ENCODE assay signal across 20 cellular contexts in genomic region chr5:168305281-168305680, GRCh38. TPM values are rescaled to one million over a fixed set of nuclear protein-coding genes. Genes with fewer than 3 reads are reported as not detected.
DNase-seq lines count a peak whose midpoint lies in the region; ATAC-seq, FAIRE-seq and TF ChIP-seq lines count a peak whose summit lies in the region.
"Had no signal": no experiment of that assay in that cellular context is flagged by ENCODE, and none has a peak within 500 bp of the region (broad histone marks: within the 10 kb centered on the region; RNA-seq: fewer than 3 reads in every experiment).

No MANE protein-coding gene starts in this region.

- TF ChIP-seq CTCF in liver (IDR thresholded peaks at IDR 0.05; ENCODE audit: low read depth, low read length, missing input control), result no peak
- no peak for TF ChIP-seq CTCF in HepG2 (CRISPR knock-in tag; IDR thresholded peaks at IDR 0.05)
- TF ChIP-seq CTCF in pancreas (IDR thresholded peaks at IDR 0.05), result no peak
- no peak for TF ChIP-seq CTCF in upper lobe of right lung (IDR thresholded peaks at IDR 0.05)

- H3K4me1 ChIP-seq in liver (ENCODE audit: control insufficient read depth in 4 of 4, insufficient read depth in 4 of 4, low read length in 3 of 4), result peaks cover 17 to 47% (median 45%) of the 10 kb centered on the region in 4 donors
- H3K4me1 ChIP-seq in HepG2 (ENCODE audit: insufficient read depth, low read length), result peaks cover 58% of the 10 kb centered on the region
- peaks cover 13 to 61% (median 46%) of the 10 kb centered on the region in 3 donors for H3K4me1 ChIP-seq in pancreas
- H3K4me1 ChIP-seq in upper lobe of right lung, result no peaks in the 10 kb centered on the region

- H3K4me2 ChIP-seq in HepG2 (ENCODE audit: low read depth, low read length), result no peak overlapping the region

- H2AFZ ChIP-seq in HepG2 (ENCODE audit: low read length), result no peak overlapping the region

- in situ Hi-C loops in HepG2 (cut with HindIII; ENCODE audit: extremely low pct_ligation_motif_present, low pct_unique_long_range_greater_than_20kb), result no loop called here

- WGBS in liver, result 30% methylated on average over 7 of the region's 7 CpGs
- WGBS in HepG2 (ENCODE audit: low lambda C conversion rate), result 80% methylated on average over 7 of the region's 7 CpGs
- 31 to 45% methylated on average over 7 of the region's 7 CpGs for WGBS in pancreas, 2 donors

- H3K27me3 ChIP-seq in liver (ENCODE audit: control insufficient read depth in 4 of 4, insufficient read depth in 4 of 4, low read length in 3 of 4), result no peaks in the 10 kb centered on the region
- H3K27me3 ChIP-seq in HepG2 (ENCODE audit: control insufficient read depth in 1 of 2, insufficient read depth in 2 of 2, low read length in 2 of 2), result no peaks in the 10 kb centered on the region
- no peaks in the 10 kb centered on the region for H3K27me3 ChIP-seq in pancreas
- H3K27me3 ChIP-seq in upper lobe of right lung, result no peaks in the 10 kb centered on the region

- H3K79me2 ChIP-seq in HepG2 (ENCODE audit: insufficient read depth, low read length), result peaks cover 23% of the 10 kb centered on the region

- DNase-seq in HepG2 (ENCODE audit: low spot score) (no peak), left kidney (ENCODE audit: low read depth, low spot score) (peak; percentile 80), pancreas (no peak), upper lobe of right lung (no peak), immature natural killer cell (no peak), DMS114 treated with DMSO at 0.1 percent for 48 hours (lab: John Stamatoyannopoulos, UW; ENCODE audit: unreplicated experiment) (no peak)
- DNase-seq: C1 segment of cervical spinal cord, GDM1, GOT3, Karpas-422, MM.1S, NCI-H1417, NCI-H1930, NCI-H2171 treated with DMSO at 0.1 percent for 48 hours, NCI-H510A treated with DMSO at 0.1 percent for 48 hours, SIG-M5 had no signal

- CTCF ChIA-PET in HepG2 (lab: Yijun Ruan, JAX; ENCODE audit: low intra/inter-chr PET ratio, low total read pairs), result no interaction called here

- peaks cover 0 to 1% (median 0%) of the 10 kb centered on the region in 6 donors for H3K9me3 Mint-ChIP-seq in immature natural killer cell

- no TSS peak for BruUV-seq in HepG2 (replicated peaks; lab: Mats Ljungman, UMichigan)

- H3K27ac ChIP-seq in liver (ENCODE audit: low read depth in 1 of 2, low read length in 2 of 2), result peak overlapping the region; percentile 63 to 88
- no peak overlapping the region for H3K27ac ChIP-seq in HepG2 (ENCODE audit: extremely low read length, insufficient read depth, low read length)
- H3K27ac ChIP-seq in pancreas, result peak overlapping the region in 3 of 4 donors; percentile 10 to 60 (median 42)
- H3K27ac ChIP-seq in upper lobe of right lung, result peak overlapping the region; percentile 30
- H3K27ac ChIP-seq: 22Rv1 had no signal

- no peaks in the 10 kb centered on the region for H3K4me1 Mint-ChIP-seq in immature natural killer cell

- H3K36me3 Mint-ChIP-seq in immature natural killer cell, result no peaks in the 10 kb centered on the region

- H3K9ac ChIP-seq in liver (ENCODE audit: low read depth in 1 of 2, low read length in 2 of 2) (no peak overlapping the region), HepG2 (ENCODE audit: insufficient read depth, low read depth, low read length) (no peak overlapping the region)

- H3K9me3 ChIP-seq in liver (ENCODE audit: control insufficient read depth in 4 of 4, low read length in 3 of 4) (no peaks in the 10 kb centered on the region), HepG2 (ENCODE audit: low read length) (no peaks in the 10 kb centered on the region), pancreas (no peaks in the 10 kb centered on the region), upper lobe of right lung (no peaks in the 10 kb centered on the region)

- H4K20me1 ChIP-seq in HepG2 (ENCODE audit: insufficient read depth, low read length), result no peaks in the 10 kb centered on the region

- intact Hi-C loops in HepG2 (cut with micrococcal nuclease; ENCODE audit: unreplicated experiment) (no loop called here), pancreas (cut with DNase I) (no loop called here), upper lobe of right lung (cut with DNase I) (no loop called here)

- peaks cover 0 to 1% (median 0%) of the 10 kb centered on the region in 4 donors for H3K36me3 ChIP-seq in liver (ENCODE audit: control insufficient read depth in 4 of 4, insufficient read depth in 3 of 4, low read depth in 1 of 4, low read length in 3 of 4)
- H3K36me3 ChIP-seq in HepG2 (replicated peaks in 1 of 2; ENCODE audit: control insufficient read depth in 1 of 2, insufficient read depth in 2 of 2, low read length in 2 of 2), result peaks cover 0 to 3% of the 10 kb centered on the region in 2 experiments; a peak in 1 of 5 replicates
- no peaks in the 10 kb centered on the region for H3K36me3 ChIP-seq in pancreas
- no peaks in the 10 kb centered on the region for H3K36me3 ChIP-seq in upper lobe of right lung

- no peak overlapping the region for H3K4me3 ChIP-seq in liver (ENCODE audit: low read depth in 1 of 3, low read length in 3 of 3)
- H3K4me3 ChIP-seq in HepG2 (replicated peaks in 1 of 3; ENCODE audit: insufficient read depth in 1 of 3, low read depth in 2 of 3, low read length in 3 of 3), result no peak overlapping the region
- no peak overlapping the region for H3K4me3 ChIP-seq in pancreas
- no peak overlapping the region for H3K4me3 ChIP-seq in upper lobe of right lung

- no peak for TF ChIP-seq EP300 in HepG2 (IDR thresholded peaks at IDR 0.05; ENCODE audit: low read depth in 2 of 2, low read length in 2 of 2)
- no peak for TF ChIP-seq EP300 in HepG2 (CRISPR knock-in tag; IDR thresholded peaks at IDR 0.05; ENCODE audit: borderline replicate concordance)

- no peak overlapping the region for H3K4me3 Mint-ChIP-seq in immature natural killer cell

- POLR2A ChIA-PET in HepG2 (lab: Yijun Ruan, JAX), result interaction anchor here (0.8 to 1.5 kb wide), 2 partner anchors 10 to 13 kb away, joined by 4 to 7 read pairs; partner anchors contain the start of gene WWC1

- TF ChIP-seq POLR2A in HepG2 (IDR thresholded peaks at IDR 0.05; ENCODE audit: insufficient read depth in 1 of 2, low read depth in 2 of 2, low read length in 2 of 2), result no peak

- no peak for FAIRE-seq in HepG2 (lab: Jason Lieb, UNC)
- FAIRE-seq in pancreas (lab: Jason Lieb, UNC), result no peak

- no peak overlapping the region for H3K27ac Mint-ChIP-seq in immature natural killer cell

- ATAC-seq in HepG2, result no peak
- peak; percentile 21 to 67 (median 53) for ATAC-seq in pancreas
- peak; percentile 36 for ATAC-seq in upper lobe of right lung
- no peak for ATAC-seq in HG02973 (IDR thresholded peaks at IDR 0.05; ENCODE audit: unreplicated experiment)
- ATAC-seq: Panc1 had no signal

- H3K27me3 Mint-ChIP-seq in immature natural killer cell (ENCODE audit: low read depth in 3 of 3), result peaks cover 0 to 9% (median 8%) of the 10 kb centered on the region in 3 donors

- peak; percentile 28 to 47 for TF ChIP-seq RAD21 in liver (IDR thresholded peaks at IDR 0.05)
- TF ChIP-seq RAD21 in HepG2 (CRISPR knock-in tag; IDR thresholded peaks at IDR 0.05), result no peak

TF ChIP-seq in liver, 16 proteins besides CTCF, POLR2A, EP300 and RAD21 (continues in another document):
- TF ChIP-seq, protein P1, sequence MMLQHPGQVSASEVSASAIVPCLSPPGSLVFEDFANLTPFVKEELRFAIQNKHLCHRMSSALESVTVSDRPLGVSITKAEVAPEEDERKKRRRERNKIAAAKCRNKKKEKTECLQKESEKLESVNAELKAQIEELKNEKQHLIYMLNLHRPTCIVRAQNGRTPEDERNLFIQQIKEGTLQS (IDR thresholded peaks at IDR 0.05), result no peak
- TF ChIP-seq GABPA (IDR thresholded peaks at IDR 0.05 in 1 of 2, conservative IDR thresholded peaks at IDR 0.05 in 1 of 2) (peak in 1 of 2 donors; percentile 58), FOXA2 (IDR thresholded peaks at IDR 0.05) (no peak), SP1 (IDR thresholded peaks at IDR 0.05) (peak; percentile 84)

TF ChIP-seq in HepG2, 621 proteins besides CTCF, POLR2A, EP300 and RAD21 (continues in another document):
- TF ChIP-seq ZNF776 (CRISPR knock-in tag; IDR thresholded peaks at IDR 0.05) (no peak), ZNF180 (CRISPR knock-in tag; IDR thresholded peaks at IDR 0.05; ENCODE audit: borderline replicate concordance, low read depth) (no peak), ZNF572 (CRISPR knock-in tag; IDR thresholded peaks at IDR 0.05) (no peak), POGZ (CRISPR knock-in tag; IDR thresholded peaks at IDR 0.05) (no peak), ZBTB8A (CRISPR knock-in tag; IDR thresholded peaks at IDR 0.05; ENCODE audit: borderline replicate concordance, low read depth) (no peak), MAFK (conservative IDR thresholded peaks at IDR 0.05 in 1 of 2, IDR thresholded peaks at IDR 0.05 in 1 of 2; ENCODE audit: low read length in 2 of 2) (no peak), ZNF143 (CRISPR knock-in tag; IDR thresholded peaks at IDR 0.05) (no peak)

RNA-seq across cellular contexts. Expression of gene WWC1, which starts 13.8 kb away (rescaled TPM):
- total RNA-seq in liver, result 10 to 100 TPM in 1 of 2 donors, 1 to 10 TPM in 1; 5.9 to 25.1 TPM
- 10 to 100 TPM in 1 of 2 donors, 1 to 10 TPM in 1; 6.2 to 23.3 TPM for polyA plus RNA-seq in liver
- 17.3 and 17.9 TPM in 2 replicates for total RNA-seq in HepG2 (2016; rRNA removed; fragmentation: Illumina TruSeq; extraction: Trizol)
- 3.2 and 4.1 TPM in 2 replicates for total RNA-seq in HepG2 (2016; cell fraction: cytosol; rRNA removed; fragmentation: Illumina TruSeq; extraction: Trizol; ENCODE audit: low read depth)
- total RNA-seq in HepG2 (2016; cell fraction: insoluble cytoplasmic fraction; rRNA removed; fragmentation: Illumina TruSeq; extraction: Trizol), result 16.2 and 18.5 TPM in 2 replicates
- total RNA-seq in HepG2 (2016; cell fraction: membrane; rRNA removed; fragmentation: Illumina TruSeq; extraction: Trizol), result 11.3 and 13.4 TPM in 2 replicates
- 11.5 and 19.6 TPM in 2 replicates for total RNA-seq in HepG2 (2016; cell fraction: nucleus; rRNA removed; fragmentation: Illumina TruSeq; extraction: Trizol)
- 8.3 and 9.3 TPM in 2 replicates for polyA plus RNA-seq in HepG2 (2011; rRNA removed)
- 5.7 and 5.8 TPM in 2 replicates for polyA plus RNA-seq in HepG2 (2011; cell fraction: cytosol; rRNA removed)
- 9.7 and 10.0 TPM in 2 replicates for polyA plus RNA-seq in HepG2 (2011; cell fraction: nucleus; rRNA removed)
- polyA plus RNA-seq in HepG2 (2012), result 8.6 and 11.5 TPM in 2 replicates
- polyA plus RNA-seq in HepG2 (2016; cell fraction: cytosol; fragmentation: Illumina TruSeq; extraction: Trizol; ENCODE audit: low read depth), result 1.6 and 2.5 TPM in 2 replicates
- 16.5 and 17.8 TPM in 2 replicates for polyA plus RNA-seq in HepG2 (2016; cell fraction: insoluble cytoplasmic fraction; fragmentation: Illumina TruSeq; extraction: Trizol; ENCODE audit: low read depth)
- polyA plus RNA-seq in HepG2 (2016; cell fraction: membrane; fragmentation: Illumina TruSeq; extraction: Trizol; ENCODE audit: low read depth), result 7.0 and 8.7 TPM in 2 replicates
- 16.3 and 18.5 TPM in 2 replicates for polyA plus RNA-seq in HepG2 (2016; cell fraction: nucleus; fragmentation: Illumina TruSeq; extraction: Trizol; ENCODE audit: insufficient read depth, low read depth)
- 12.6 and 55.5 TPM in 2 replicates for polyA minus RNA-seq in HepG2 (2011; rRNA and poly(A)+ RNA removed; ENCODE audit: low replicate concordance)
- polyA minus RNA-seq in HepG2 (2011; cell fraction: cytosol; rRNA and poly(A)+ RNA removed), result 6.4 and 7.6 TPM in 2 replicates
- 12.2 and 12.5 TPM in 2 replicates for polyA minus RNA-seq in HepG2 (2011; cell fraction: nucleus; rRNA and poly(A)+ RNA removed)
- 10 to 100 TPM; 36.4 to 54.2 (median 41.8) TPM for total RNA-seq in pancreas
- polyA plus RNA-seq in pancreas, result 10 to 100 TPM; 35.0 to 38.5 TPM
- total RNA-seq in upper lobe of right lung, result 94.2 TPM
- under 1 TPM in 1 of 3 donors, not detected in 2; 0.40 TPM for polyA plus RNA-seq in immature natural killer cell

Comparison
In these comparisons a context has a peak if more than half of its experiments do, and no peak if none do; other contexts are left out.
1. ATAC-seq: peak in pancreas (4 of 4) and upper lobe of right lung (single experiment); none in HepG2 (single experiment) and HG02973 (single experiment).